8 cellular contexts compared by ENCODE assay signal in the genomic region with DNA sequence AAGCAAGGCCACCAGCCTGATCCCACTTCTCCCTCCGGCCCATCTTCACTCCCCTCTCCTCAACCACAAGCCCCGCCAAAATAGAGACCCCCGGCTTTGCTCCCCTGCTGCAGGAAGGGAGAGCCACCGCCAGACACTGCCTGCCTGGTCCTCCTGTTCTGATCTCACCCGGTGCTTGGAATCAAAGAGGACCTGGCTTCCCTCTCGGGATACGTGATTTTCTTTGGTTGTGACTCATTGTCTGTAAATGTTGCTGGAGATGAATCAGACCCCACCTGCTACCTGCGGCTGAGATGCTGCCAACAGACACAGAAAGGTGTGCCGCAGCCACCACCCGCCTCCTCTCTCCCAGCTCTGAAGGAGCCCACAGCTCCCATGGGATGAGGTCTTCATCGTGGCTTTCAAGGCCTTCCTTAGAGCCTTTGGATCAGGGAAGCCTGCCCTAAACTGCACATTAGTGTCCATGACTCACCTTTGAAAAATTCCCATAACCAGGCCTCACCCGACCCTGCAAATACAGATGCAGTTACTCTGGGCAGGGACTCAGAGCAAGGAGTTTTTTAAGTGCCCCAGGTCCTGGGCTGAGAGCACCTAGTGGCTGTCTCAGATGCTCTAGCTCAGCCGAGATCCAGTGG.
DNase-seq lines count a peak whose midpoint lies in the region; ATAC-seq and TF ChIP-seq lines count a peak whose summit lies in the region.

No MANE protein-coding gene starts in this region.

- H3K27me3 ChIP-seq in dorsolateral prefrontal cortex, result no peaks in the 10 kb centered on the region

- H3K27ac Mint-ChIP-seq in T-helper 17 cell, result peak overlapping the region; percentile 54
- peak overlapping the region; percentile 80 for H3K27ac Mint-ChIP-seq in type B pancreatic cell

- H3K4me1 Mint-ChIP-seq in T-helper 17 cell (peaks cover 10% of the 10 kb centered on the region), type B pancreatic cell (ENCODE audit: unreplicated experiment) (peaks cover 44% of the 10 kb centered on the region)

- H3K4me3 Mint-ChIP-seq in T-helper 17 cell (no peak overlapping the region), type B pancreatic cell (peak overlapping the region; percentile 0)

- H3K36me3 Mint-ChIP-seq in T-helper 17 cell (ENCODE audit: low read depth), result peaks cover 2% of the 10 kb centered on the region
- H3K36me3 Mint-ChIP-seq in type B pancreatic cell, result peaks cover 3% of the 10 kb centered on the region

- H3K27me3 Mint-ChIP-seq in T-helper 17 cell (peaks cover 36% of the 10 kb centered on the region), type B pancreatic cell (no peaks in the 10 kb centered on the region)

- DNase-seq in DMS153 (lab: John Stamatoyannopoulos, UW), result peak; percentile 45
- no peak for DNase-seq in DMS153 treated with DMSO at 0.1 percent for 48 hours (lab: John Stamatoyannopoulos, UW; ENCODE audit: unreplicated experiment)
- no peak for DNase-seq in T-helper 17 cell
- DNase-seq in iPS-NIHi7 (ENCODE audit: extremely low spot score), result peak; percentile 34
- no peak for DNase-seq in type B pancreatic cell (ENCODE audit: extremely low spot score, unreplicated experiment)
- DNase-seq in dorsolateral prefrontal cortex, result no peak

- H3K9me3 ChIP-seq in T-helper 17 cell (ENCODE audit: control insufficient read depth, low read length, poor library complexity, severe bottlenecking), result no peaks in the 10 kb centered on the region

- H3K27ac ChIP-seq in dorsolateral prefrontal cortex, result peak overlapping the region in 14 of 59 donors; percentile 6 to 69 (median 45)

- no peaks in the 10 kb centered on the region for H3K9me3 Mint-ChIP-seq in type B pancreatic cell

- TF ChIP-seq CTCF in type B pancreatic cell (conservative IDR thresholded peaks at IDR 0.05) (peak; percentile 28), dorsolateral prefrontal cortex (IDR thresholded peaks at IDR 0.05 in 54 of 56, conservative IDR thresholded peaks at IDR 0.05 in 2 of 56; ENCODE audit: low read depth in 1 of 56, partially characterized antibody in 56 of 56) (no peak)

- intact Hi-C loops in dorsolateral prefrontal cortex (cut with DNase I), result loop anchor here (5.0 to 10.0 kb wide), 2 partner anchors 82 to 170 kb away; no protein-coding TSS in a partner anchor

- no peak for ATAC-seq in T-helper 17 cell
- ATAC-seq in HG02840 (IDR thresholded peaks at IDR 0.05; ENCODE audit: low FRiP score, unreplicated experiment), result no peak
- no peak for ATAC-seq in HG03378 (IDR thresholded peaks at IDR 0.05; ENCODE audit: unreplicated experiment)

- no peak overlapping the region for H3K4me3 ChIP-seq in dorsolateral prefrontal cortex

Comparison
In these comparisons a context has a peak if more than half of its experiments do, and no peak if none do; other contexts are left out.
1. DNase-seq: peak in DMS153 (single experiment) and iPS-NIHi7 (single experiment); none in DMS153 treated with DMSO at 0.1 percent for 48 hours (single experiment), T-helper 17 cell (0 of 3), type B pancreatic cell (single experiment) and dorsolateral prefrontal cortex (0 of 10).